ENCODE assay signal across 18 cellular contexts in the genomic region with DNA sequence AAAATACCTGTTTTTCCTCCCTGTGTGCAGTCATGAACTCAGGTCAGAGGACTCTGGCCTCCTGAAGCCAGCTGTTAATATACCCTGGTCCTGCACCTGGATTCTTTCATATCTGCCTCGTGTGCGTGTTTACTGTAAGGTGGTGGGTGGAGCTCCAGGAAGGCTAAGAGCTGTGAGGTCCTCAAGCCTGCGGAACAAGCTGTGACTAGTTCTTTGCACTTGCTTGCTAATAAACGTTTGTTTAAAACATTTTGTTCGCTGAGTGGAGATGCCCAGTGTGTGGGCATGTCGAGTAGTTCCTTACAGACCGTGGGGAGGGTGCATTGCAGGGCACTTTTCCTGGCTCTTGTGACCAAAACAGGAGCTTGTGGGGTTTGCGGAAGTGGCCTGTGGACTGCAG.
DNase-seq lines count a peak whose midpoint lies in the region; ATAC-seq lines count a peak whose summit lies in the region.
"Had no signal": no experiment of that assay in that cellular context is flagged by ENCODE, and none has a peak within 500 bp of the region (broad histone marks: within the 10 kb centered on the region; RNA-seq: fewer than 3 reads in every experiment).

No MANE protein-coding gene starts in this region.

- peak; percentile 63 for DNase-seq in DMS53 treated with DMSO at 0.1 percent for 48 hours (lab: John Stamatoyannopoulos, UW; ENCODE audit: unreplicated experiment)
- DNase-seq in NCI-H510A treated with DMSO at 0.1 percent for 48 hours (lab: John Stamatoyannopoulos, UW): peak; percentile 70
- DNase-seq in epithelial cell of prostate (ENCODE audit: low read depth, low spot score): peak; percentile 63
- DNase-seq in hepatic stellate cell (ENCODE audit: low spot score): no peak
- no peak for DNase-seq in activated naive CD8-positive, alpha-beta T cell treated with anti-CD3 and anti-CD28 coated beads, Interleukin-2, amount 50 U/mL, for 24 hours
- no peak for DNase-seq in NCI-H1694 treated with DMSO at 0.1 percent for 48 hours (lab: John Stamatoyannopoulos, UW)
- no peak for DNase-seq in amygdala (lab: John Stamatoyannopoulos, UW)
- DNase-seq: activated CD4-positive, alpha-beta T cell treated with anti-CD3 and anti-CD28 coated beads for 4 hours; activated gamma-delta T cell treated with Interleukin-2 at 50 U/mL for 16 hours; aorta; H9; NCI-H2081 treated with DMSO at 0.1 percent for 48 hours; NCI-H526 treated with DMSO at 0.1 percent for 48 hours; right cardiac atrium; stimulated activated naive B cell treated with anti-CD40 and anti-IgM and Interleukin-4, amounts not matched to agents 10 μg/mL and 1 μg/mL and 100 μg/mL, for 72 hours had no signal

- H3K36me3 Mint-ChIP-seq in activated naive CD8-positive, alpha-beta T cell treated with anti-CD3 and anti-CD28 coated beads, Interleukin-2, amount 50 U/mL, for 24 hours (ENCODE audit: low read depth): no peaks in the 10 kb centered on the region
- H3K36me3 Mint-ChIP-seq: IgD-negative memory B cell; stimulated activated naive B cell treated with anti-CD40 and anti-IgM and Interleukin-4, amounts not matched to agents 10 μg/mL and 1 μg/mL and 100 μg/mL, for 72 hours had no signal

- no peak overlapping the region for H3K27ac Mint-ChIP-seq in activated naive CD8-positive, alpha-beta T cell treated with anti-CD3 and anti-CD28 coated beads, Interleukin-2, amount 50 U/mL, for 24 hours
- H3K27ac Mint-ChIP-seq: IgD-negative memory B cell; stimulated activated naive B cell treated with anti-CD40 and anti-IgM and Interleukin-4, amounts not matched to agents 10 μg/mL and 1 μg/mL and 100 μg/mL, for 72 hours had no signal

- H3K27me3 ChIP-seq in rectal smooth muscle tissue (ENCODE audit: control insufficient read depth, insufficient read depth, low read length): no peaks in the 10 kb centered on the region

- no peaks in the 10 kb centered on the region for H3K9me3 Mint-ChIP-seq in activated naive CD8-positive, alpha-beta T cell treated with anti-CD3 and anti-CD28 coated beads, Interleukin-2, amount 50 U/mL, for 24 hours
- H3K9me3 Mint-ChIP-seq: H9; stimulated activated naive B cell treated with anti-CD40 and anti-IgM and Interleukin-4, amounts not matched to agents 10 μg/mL and 1 μg/mL and 100 μg/mL, for 72 hours had no signal

- H3K4me3 ChIP-seq in rectal smooth muscle tissue (ENCODE audit: low read length): no peak overlapping the region

- H3K9ac ChIP-seq in rectal smooth muscle tissue (ENCODE audit: low read length): no peak overlapping the region

- H3K27me3 Mint-ChIP-seq in activated naive CD8-positive, alpha-beta T cell treated with anti-CD3 and anti-CD28 coated beads, Interleukin-2, amount 50 U/mL, for 24 hours: no peaks in the 10 kb centered on the region
- H3K27me3 Mint-ChIP-seq: IgD-negative memory B cell had no signal

- H3K4me3 Mint-ChIP-seq in activated naive CD8-positive, alpha-beta T cell treated with anti-CD3 and anti-CD28 coated beads, Interleukin-2, amount 50 U/mL, for 24 hours: no peak overlapping the region
- H3K4me3 Mint-ChIP-seq: H9; IgD-negative memory B cell; stimulated activated naive B cell treated with anti-CD40 and anti-IgM and Interleukin-4, amounts not matched to agents 10 μg/mL and 1 μg/mL and 100 μg/mL, for 72 hours had no signal

- H3K27ac ChIP-seq in epithelial cell of prostate (peak overlapping the region; percentile 70), rectal smooth muscle tissue (ENCODE audit: low read depth, low read length) (peak overlapping the region; percentile 55)

- no peak for ATAC-seq in activated naive CD8-positive, alpha-beta T cell treated with anti-CD3 and anti-CD28 coated beads, Interleukin-2, amount 50 U/mL, for 24 hours
- ATAC-seq: Panc1; right cardiac atrium; stimulated activated naive B cell treated with anti-CD40 and anti-IgM and Interleukin-4, amounts not matched to agents 10 μg/mL and 1 μg/mL and 100 μg/mL, for 72 hours had no signal

- H3K36me3 ChIP-seq in rectal smooth muscle tissue (ENCODE audit: control insufficient read depth, insufficient read depth, low read length): peaks cover 4% of the 10 kb centered on the region

- no peaks in the 10 kb centered on the region for H3K4me1 Mint-ChIP-seq in activated naive CD8-positive, alpha-beta T cell treated with anti-CD3 and anti-CD28 coated beads, Interleukin-2, amount 50 U/mL, for 24 hours
- H3K4me1 Mint-ChIP-seq: H9; IgD-negative memory B cell; stimulated activated naive B cell treated with anti-CD40 and anti-IgM and Interleukin-4, amounts not matched to agents 10 μg/mL and 1 μg/mL and 100 μg/mL, for 72 hours had no signal

- no peaks in the 10 kb centered on the region for H3K4me1 ChIP-seq in rectal smooth muscle tissue (ENCODE audit: control insufficient read depth, insufficient read depth, low read length)

Comparison
In these comparisons a context has a peak if more than half of its experiments do, and no peak if none do; other contexts are left out.
1. DNase-seq: peak in DMS53 treated with DMSO at 0.1 percent for 48 hours (single experiment), NCI-H510A treated with DMSO at 0.1 percent for 48 hours (single experiment) and epithelial cell of prostate (single experiment); none in hepatic stellate cell (single experiment), activated naive CD8-positive, alpha-beta T cell treated with anti-CD3 and anti-CD28 coated beads, Interleukin-2, amount 50 U/mL, for 24 hours (single experiment), NCI-H1694 treated with DMSO at 0.1 percent for 48 hours (single experiment) and amygdala (0 of 56).